ENCODE assay signal across 8 cellular contexts in genomic region chr14:33848706-33849454, GRCh38.
DNase-seq lines count a peak whose midpoint lies in the region; ATAC-seq, FAIRE-seq and TF ChIP-seq lines count a peak whose summit lies in the region.

No MANE protein-coding gene starts in this region.

- DNase-seq in Ammon's horn (ENCODE audit: low spot score) (peak; percentile 81), GM23248 (peak; percentile 69), NCI-H446 treated with DMSO at 0.1 percent for 48 hours (lab: John Stamatoyannopoulos, UW) (peak; percentile 42), GM12878 (ENCODE audit: low read depth, low spot score) (no peak), iris pigment epithelial cell (ENCODE audit: low read depth) (peak; percentile 50)
- DNase-seq in stimulated activated naive B cell treated with anti-CD40 and anti-IgM and Interleukin-4, amounts not matched to agents 10 μg/mL and 1 μg/mL and 100 μg/mL, for 72 hours: no peak
- no peak for DNase-seq in activated effector memory CD4-positive, alpha-beta T cell treated with Interleukin-2 at 50 U/mL for 16 hours

- CTCF ChIA-PET in GM12878 (lab: Yijun Ruan, JAX): interaction anchor here (0.5 to 21.4 kb wide), 54 partner anchors 9 to 1278 kb away, joined by 3 to 809 read pairs (median 6); no protein-coding TSS in a partner anchor

- H3K4me1 Mint-ChIP-seq in stimulated activated naive B cell treated with anti-CD40 and anti-IgM and Interleukin-4, amounts not matched to agents 10 μg/mL and 1 μg/mL and 100 μg/mL, for 72 hours: no peaks in the 10 kb centered on the region

- RAD21 ChIA-PET in GM12878 (lab: Charles Lee; ENCODE audit: unreplicated experiment): interaction anchor here (0.6 to 19.1 kb wide), 34 partner anchors 9 to 452 kb away, joined by 3 to 466 read pairs (median 5); no protein-coding TSS in a partner anchor

- H3K27ac Mint-ChIP-seq in stimulated activated naive B cell treated with anti-CD40 and anti-IgM and Interleukin-4, amounts not matched to agents 10 μg/mL and 1 μg/mL and 100 μg/mL, for 72 hours: no peak overlapping the region

- peak; percentile 71 for TF ChIP-seq RAD21 in GM12878 (IDR thresholded peaks at IDR 0.05; ENCODE audit: insufficient read depth, low read depth, low read length)

- BruUV-seq in GM12878 (replicated peaks; lab: Mats Ljungman, UMichigan): no TSS peak

- no peaks in the 10 kb centered on the region for H4K20me1 ChIP-seq in GM23248 (ENCODE audit: insufficient read depth)
- no peaks in the 10 kb centered on the region for H4K20me1 ChIP-seq in GM12878 (ENCODE audit: control insufficient read depth, insufficient read depth)

- no peaks in the 10 kb centered on the region for H3F3A ChIP-seq in GM23248 (ENCODE audit: insufficient read depth)

- TF ChIP-seq CTCF in GM12878 (IDR thresholded peaks at IDR 0.05 in 2 of 3, conservative IDR thresholded peaks at IDR 0.05 in 1 of 3; ENCODE audit: control insufficient read depth in 2 of 3, extremely low read depth in 1 of 3, insufficient read depth in 1 of 3, low read depth in 3 of 3, low read length in 3 of 3): peak; percentile 57 to 74 (median 68)

- H2AFZ ChIP-seq in GM23248: no peak overlapping the region
- no peak overlapping the region for H2AFZ ChIP-seq in GM12878 (ENCODE audit: control insufficient read depth, low read depth, low read length)

- ATAC-seq in GM12878 (peak; percentile 86), GM21515 (IDR thresholded peaks at IDR 0.05; ENCODE audit: unreplicated experiment) (no peak)
- peak; percentile 51 to 57 for ATAC-seq in stimulated activated naive B cell treated with anti-CD40 and anti-IgM and Interleukin-4, amounts not matched to agents 10 μg/mL and 1 μg/mL and 100 μg/mL, for 72 hours (replicated peaks)

- peaks cover 4% of the 10 kb centered on the region; the same call in 1 of the 2 replicates for H3K4me1 ChIP-seq in GM23248 (ENCODE audit: insufficient read depth)
- H3K4me1 ChIP-seq in GM12878 (ENCODE audit: control insufficient read depth, insufficient read depth, low read length): no peaks in the 10 kb centered on the region

- no peak overlapping the region for H3K27ac ChIP-seq in GM23248
- H3K27ac ChIP-seq in GM12878 (ENCODE audit: control insufficient read depth, insufficient read depth): no peak overlapping the region

- H3K4me3 ChIP-seq in GM23248: no peak overlapping the region
- no peak overlapping the region for H3K4me3 ChIP-seq in GM12878

- TF ChIP-seq POLR2A in GM12878 (IDR thresholded peaks at IDR 0.05; ENCODE audit: low read depth, low read length): no peak

- H3K36me3 Mint-ChIP-seq in stimulated activated naive B cell treated with anti-CD40 and anti-IgM and Interleukin-4, amounts not matched to agents 10 μg/mL and 1 μg/mL and 100 μg/mL, for 72 hours: no peaks in the 10 kb centered on the region

- no peak overlapping the region for H3K4me2 ChIP-seq in GM23248 (ENCODE audit: unreplicated experiment)
- H3K4me2 ChIP-seq in GM12878 (ENCODE audit: control insufficient read depth, insufficient read depth): no peak overlapping the region

- no peak overlapping the region for H3K4me3 Mint-ChIP-seq in stimulated activated naive B cell treated with anti-CD40 and anti-IgM and Interleukin-4, amounts not matched to agents 10 μg/mL and 1 μg/mL and 100 μg/mL, for 72 hours

- no peaks in the 10 kb centered on the region for H3K9me2 ChIP-seq in GM23248 (ENCODE audit: insufficient read depth)

- no peaks in the 10 kb centered on the region for H3K9me3 Mint-ChIP-seq in stimulated activated naive B cell treated with anti-CD40 and anti-IgM and Interleukin-4, amounts not matched to agents 10 μg/mL and 1 μg/mL and 100 μg/mL, for 72 hours

- 70 to 71% methylated on average over 8 of the region's 8 CpGs for WGBS in GM23248 (ENCODE audit: low coverage in 1 of 2, low lambda C conversion rate in 2 of 2, missing lambda C conversion rate in 2 of 2), 2 experiments
- WGBS in GM12878 (ENCODE audit: insufficient coverage, insufficient replicate concordance, low lambda C conversion rate, missing lambda C conversion rate): 40% methylated on average over 8 of the region's 8 CpGs

- no peak for FAIRE-seq in GM12878 (lab: Jason Lieb, UNC)

- intact Hi-C loops in GM12878 (cut with micrococcal nuclease; ENCODE audit: unreplicated experiment): loop anchor here (1.0 to 10.0 kb wide), 3 partner anchors 106 to 379 kb away; partner anchors contain the start of gene EGLN3

- H3K79me2 ChIP-seq in GM23248 (ENCODE audit: insufficient read depth): no peaks in the 10 kb centered on the region
- no peaks in the 10 kb centered on the region for H3K79me2 ChIP-seq in GM12878 (ENCODE audit: control insufficient read depth, insufficient read depth, low read length)

- no peak for TF ChIP-seq EP300 in GM12878 (IDR thresholded peaks at IDR 0.05; ENCODE audit: borderline replicate concordance in 1 of 2, control insufficient read depth in 1 of 2, low read depth in 2 of 2, low read length in 2 of 2)

- H3K9ac ChIP-seq in GM23248: no peak overlapping the region
- H3K9ac ChIP-seq in GM12878 (ENCODE audit: control insufficient read depth, insufficient read depth, low read length): no peak overlapping the region

- H3K27me3 Mint-ChIP-seq in stimulated activated naive B cell treated with anti-CD40 and anti-IgM and Interleukin-4, amounts not matched to agents 10 μg/mL and 1 μg/mL and 100 μg/mL, for 72 hours: peaks cover 7 to 10% of the 10 kb centered on the region in 2 donors

- H3K27me3 ChIP-seq in GM23248 (replicated peaks; ENCODE audit: insufficient read depth) (peaks cover 34% of the 10 kb centered on the region), GM12878 (replicated peaks in 1 of 2; ENCODE audit: control insufficient read depth in 2 of 2, insufficient read depth in 2 of 2, low read length in 1 of 2) (no peaks in the 10 kb centered on the region; a peak in 1 of 4 replicates)

- POLR2A ChIA-PET in GM12878 (lab: Charles Lee): interaction anchor here (0.6 to 1.4 kb wide), 4 partner anchors 8 to 99 kb away, joined by 3 to 5 read pairs (median 4); no protein-coding TSS in a partner anchor

- H3K9me3 ChIP-seq in GM23248 (ENCODE audit: low read depth) (no peaks in the 10 kb centered on the region), GM12878 (replicated peaks; ENCODE audit: control insufficient read depth, insufficient read depth, low read length) (no peaks in the 10 kb centered on the region)

- in situ Hi-C loops in GM23248 (cut with MboI) (loop anchor here (25.0 kb wide), 1 partner anchor 238 kb away; no protein-coding TSS in a partner anchor), GM12878 (cut with MboI) (no loop called here)

- H3K36me3 ChIP-seq in GM23248 (ENCODE audit: low read depth) (no peaks in the 10 kb centered on the region), GM12878 (ENCODE audit: control insufficient read depth in 2 of 2, insufficient read depth in 2 of 2, low read length in 1 of 2) (no peaks in the 10 kb centered on the region)

- SMC1A ChIA-PET in GM12878 (lab: Charles Lee; ENCODE audit: uncharacterized antibody, unreplicated experiment): interaction anchor here (0.6 to 17.6 kb wide), 48 partner anchors 8 to 1273 kb away, joined by 3 to 668 read pairs (median 4); no protein-coding TSS in a partner anchor

TF ChIP-seq in GM12878, 131 proteins besides CTCF, POLR2A, EP300 and RAD21:
- TF ChIP-seq IRF4 (IDR thresholded peaks at IDR 0.05; ENCODE audit: low read depth, low read length) (no peak), ZNF24 (IDR thresholded peaks at IDR 0.05) (no peak), RELA (IDR thresholded peaks at IDR 0.05; ENCODE audit: borderline replicate concordance, partially characterized antibody) (no peak), IKZF2 (IDR thresholded peaks at IDR 0.05) (peak in 1 of 2 experiments; percentile 19; a peak in 1 of 4 replicates), YY1 (IDR thresholded peaks at IDR 0.05; ENCODE audit: low read depth, low read length) (0 out of 2 replicates have a peak, but pooled peaks have one; percentile 35), POU2F2 (IDR thresholded peaks at IDR 0.05; ENCODE audit: borderline replicate concordance, low read depth, low read length) (no peak), USF2 (IDR thresholded peaks at IDR 0.05; ENCODE audit: borderline replicate concordance, low read depth, low read length) (no peak), SP1 (IDR thresholded peaks at IDR 0.05; ENCODE audit: low read depth, low read length) (no peak), SMC3 (IDR thresholded peaks at IDR 0.05; ENCODE audit: borderline replicate concordance, low read length) (peak; percentile 68; the same call in 1 of the 2 replicates), IKZF1 (conservative IDR thresholded peaks at IDR 0.05) (peak; percentile 46; the same call in 1 of the 2 replicates), ZNF217 (IDR thresholded peaks at IDR 0.05) (no peak), EZH2 (IDR thresholded peaks at IDR 0.05; ENCODE audit: borderline replicate concordance, control insufficient read depth, low read depth, low read length) (no peak)

Comparison
In these comparisons a context has a peak if more than half of its experiments do, and no peak if none do; other contexts are left out.
1. DNase-seq: peak in Ammon's horn (single experiment), GM23248 (single experiment), NCI-H446 treated with DMSO at 0.1 percent for 48 hours (single experiment) and iris pigment epithelial cell (single experiment); none in GM12878 (single experiment), stimulated activated naive B cell treated with anti-CD40 and anti-IgM and Interleukin-4, amounts not matched to agents 10 μg/mL and 1 μg/mL and 100 μg/mL, for 72 hours (single experiment) and activated effector memory CD4-positive, alpha-beta T cell treated with Interleukin-2 at 50 U/mL for 16 hours (single experiment).